Comparison of ENCODE assay signal across 8 cellular contexts in the genomic region with DNA sequence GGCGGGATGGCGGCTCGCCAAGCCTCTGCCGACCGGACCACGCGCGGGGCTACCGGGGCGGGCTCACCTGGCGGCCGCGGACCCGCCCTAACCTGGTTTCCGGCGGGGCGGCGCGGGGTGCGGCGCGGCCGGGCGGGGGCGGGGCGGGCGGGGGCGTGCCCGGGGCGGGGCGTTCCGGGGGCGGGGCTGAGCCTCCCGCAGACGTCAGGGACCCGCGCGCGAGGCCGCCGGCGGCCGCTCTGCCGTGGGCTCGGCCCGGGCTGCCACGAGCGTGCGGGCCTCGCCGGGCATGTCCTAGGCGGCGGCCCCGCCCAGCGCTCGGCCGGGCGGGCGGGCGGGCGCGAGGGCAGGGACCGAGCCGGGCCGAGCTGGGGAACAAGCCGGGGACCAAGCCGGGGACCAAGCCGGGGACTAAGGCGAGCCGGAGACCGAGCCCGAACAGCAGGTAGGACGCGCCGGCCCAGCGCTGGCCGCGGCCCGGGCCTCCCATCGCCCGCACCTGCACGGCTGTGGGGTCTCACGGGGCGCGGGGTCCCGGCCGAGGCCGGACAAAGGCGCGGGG. TPM values are rescaled to one million over a fixed set of nuclear protein-coding genes. Genes with fewer than 3 reads are reported as not detected.
DNase-seq lines count a peak whose midpoint lies in the region; ATAC-seq and TF ChIP-seq lines count a peak whose summit lies in the region.

CEP170B (plus strand) TSS at position 200 of the 562 bp plus-strand sequence. CDS start 3,183 bp downstream, outside the sequence.

- peaks cover 10% of the 10 kb centered on the region for H4K20me1 ChIP-seq in GM23338 (replicated peaks; ENCODE audit: insufficient read depth)

- TF ChIP-seq CTCF in GM23338 (conservative IDR thresholded peaks at IDR 0.05; ENCODE audit: low read depth in 2 of 2) (no peak), MCF 10A (IDR thresholded peaks at IDR 0.05; ENCODE audit: unreplicated experiment) (no peak)

- POLR2A ChIA-PET in MCF 10A (lab: Yijun Ruan, JAX) = interaction anchor here (0.9 to 3.3 kb wide), 11 partner anchors 12 to 436 kb away, joined by 3 to 18 read pairs (median 7); partner anchors contain the start of genes AKT1, CDCA4 and ZBTB42

- H3K4me1 ChIP-seq in GM23338 (ENCODE audit: insufficient read depth) = peaks cover 6% of the 10 kb centered on the region; the same call in 1 of the 2 replicates
- no peaks in the 10 kb centered on the region for H3K4me1 ChIP-seq in iPS-18a (ENCODE audit: control insufficient read depth, low read depth, low read length)
- peaks cover 25% of the 10 kb centered on the region for H3K4me1 ChIP-seq in skeletal muscle satellite cell (ENCODE audit: control insufficient read depth, insufficient read depth, low read length)

- no TSS peak for BruUV-seq in MCF 10A (replicated peaks; lab: Mats Ljungman, UMichigan)

- H3K27ac ChIP-seq in GM23338 (ENCODE audit: low read depth) (peak within 1 kb of the TSS; percentile 96), iPS-18a (ENCODE audit: low read length) (no peak within 1 kb of the TSS)

- H3K27ac Mint-ChIP-seq in GM23338 (peak within 1 kb of the TSS; percentile 77), MCF 10A (ENCODE audit: low read depth, unreplicated experiment) (peak within 1 kb of the TSS; percentile 90)
- H3K27ac Mint-ChIP-seq in T-helper 1 cell treated with Interleukin-12 subunit alpha and Interleukin-12 subunit beta and Interleukin-4 antibody, amounts not matched to agents 30 μg/mL and 1 μg/mL, for 36 hours = peak within 1 kb of the TSS; percentile 31

- DNase-seq in 8988T (peak; percentile 87), GM23338 (ENCODE audit: low spot score) (peak; percentile 57), MCF 10A (ENCODE audit: unreplicated experiment) (peak; percentile 35), NCI-H2107 treated with DMSO at 0.1 percent for 48 hours (lab: John Stamatoyannopoulos, UW; ENCODE audit: unreplicated experiment) (no peak)

- H3K9me3 ChIP-seq in iPS-18a (ENCODE audit: control insufficient read depth, low read depth, low read length) (no peaks in the 10 kb centered on the region), skeletal muscle satellite cell (replicated peaks; ENCODE audit: low read length) (no peaks in the 10 kb centered on the region)

- H3K27me3 ChIP-seq in GM23338 (ENCODE audit: insufficient read depth) (no peaks in the 10 kb centered on the region), iPS-18a (ENCODE audit: control insufficient read depth, insufficient read depth, low read length) (peaks cover 28% of the 10 kb centered on the region), skeletal muscle satellite cell (ENCODE audit: control insufficient read depth, insufficient read depth, low read length) (peaks cover 21% of the 10 kb centered on the region)

- CTCF ChIA-PET in MCF 10A (lab: Yijun Ruan, JAX) = interaction anchor here (1.5 kb wide), 1 partner anchor 39 kb away, joined by 7 read pairs; no protein-coding TSS in a partner anchor

- H3K27me3 Mint-ChIP-seq in GM23338 (ENCODE audit: insufficient read depth, low read depth, poor library complexity) (peaks cover 15% of the 10 kb centered on the region), MCF 10A (ENCODE audit: insufficient read depth, unreplicated experiment) (no peaks in the 10 kb centered on the region)
- H3K27me3 Mint-ChIP-seq in T-helper 1 cell treated with Interleukin-12 subunit alpha and Interleukin-12 subunit beta and Interleukin-4 antibody, amounts not matched to agents 30 μg/mL and 1 μg/mL, for 36 hours (ENCODE audit: low read depth) = peaks cover 17% of the 10 kb centered on the region

- intact Hi-C loops in MCF 10A (cut with micrococcal nuclease) = no loop called here

- H3K4me3 ChIP-seq in GM23338 (peak within 1 kb of the TSS; percentile 90), iPS-18a (ENCODE audit: low read length) (peak within 1 kb of the TSS; percentile 77), skeletal muscle satellite cell (ENCODE audit: low read length) (peak within 1 kb of the TSS; percentile 84)

- peaks cover 6% of the 10 kb centered on the region for H3K9me2 ChIP-seq in GM23338 (ENCODE audit: insufficient read depth)

- peaks cover 8% of the 10 kb centered on the region; the same call in 1 of the 2 replicates for H3F3A ChIP-seq in GM23338 (replicated peaks; ENCODE audit: low read depth)

- peak within 1 kb of the TSS; percentile 59; the same call in 1 of the 2 replicates for H2AFZ ChIP-seq in GM23338

- no peaks in the 10 kb centered on the region for H3K36me3 ChIP-seq in GM23338 (ENCODE audit: insufficient read depth)
- peaks cover 5% of the 10 kb centered on the region for H3K36me3 ChIP-seq in iPS-18a (ENCODE audit: control insufficient read depth, low read depth, low read length)
- peaks cover 13% of the 10 kb centered on the region for H3K36me3 ChIP-seq in skeletal muscle satellite cell (ENCODE audit: insufficient read depth, low read length)

- H3K9ac ChIP-seq in iPS-18a (ENCODE audit: low read length) = peak within 1 kb of the TSS; percentile 79
- peak within 1 kb of the TSS; percentile 93 for H3K9ac ChIP-seq in skeletal muscle satellite cell (ENCODE audit: low read depth, low read length)

- H3K4me1 Mint-ChIP-seq in GM23338 (peaks cover 16% of the 10 kb centered on the region), MCF 10A (ENCODE audit: insufficient read depth, unreplicated experiment) (peaks cover 15% of the 10 kb centered on the region)
- peaks cover 4% of the 10 kb centered on the region for H3K4me1 Mint-ChIP-seq in T-helper 1 cell treated with Interleukin-12 subunit alpha and Interleukin-12 subunit beta and Interleukin-4 antibody, amounts not matched to agents 30 μg/mL and 1 μg/mL, for 36 hours (ENCODE audit: low read depth)

- peaks cover 42% of the 10 kb centered on the region for H3K79me2 ChIP-seq in GM23338 (replicated peaks; ENCODE audit: insufficient read depth)

- no peaks in the 10 kb centered on the region; the same call in 2 of the 3 replicates for H3K36me3 Mint-ChIP-seq in GM23338 (ENCODE audit: low read depth)
- H3K36me3 Mint-ChIP-seq in T-helper 1 cell treated with Interleukin-12 subunit alpha and Interleukin-12 subunit beta and Interleukin-4 antibody, amounts not matched to agents 30 μg/mL and 1 μg/mL, for 36 hours (ENCODE audit: low read depth) = no peaks in the 10 kb centered on the region
- peaks cover 6% of the 10 kb centered on the region for H3K36me3 Mint-ChIP-seq in MCF 10A (ENCODE audit: insufficient read depth, unreplicated experiment)

- peak within 1 kb of the TSS; percentile 97 for H3K4me2 ChIP-seq in GM23338
- peak within 1 kb of the TSS; percentile 83 for H3K4me2 ChIP-seq in skeletal muscle satellite cell (ENCODE audit: low read length)

- H3K9me3 Mint-ChIP-seq in GM23338 (no peaks in the 10 kb centered on the region), MCF 10A (ENCODE audit: unreplicated experiment) (no peaks in the 10 kb centered on the region)
- no peaks in the 10 kb centered on the region for H3K9me3 Mint-ChIP-seq in T-helper 1 cell treated with Interleukin-12 subunit alpha and Interleukin-12 subunit beta and Interleukin-4 antibody, amounts not matched to agents 30 μg/mL and 1 μg/mL, for 36 hours

- H3K4me3 Mint-ChIP-seq in GM23338 (peak within 1 kb of the TSS; percentile 92), MCF 10A (ENCODE audit: unreplicated experiment) (peak within 1 kb of the TSS; percentile 89)
- H3K4me3 Mint-ChIP-seq in T-helper 1 cell treated with Interleukin-12 subunit alpha and Interleukin-12 subunit beta and Interleukin-4 antibody, amounts not matched to agents 30 μg/mL and 1 μg/mL, for 36 hours = peak within 1 kb of the TSS; percentile 57

- ATAC-seq in GM23338 = peak; percentile 33
- ATAC-seq in GM18511 (IDR thresholded peaks at IDR 0.05; ENCODE audit: unreplicated experiment) = no peak

TF ChIP-seq in GM23338, 12 proteins besides CTCF, POLR2A, EP300 and RAD21:
- TF ChIP-seq NANOG (IDR thresholded peaks at IDR 0.05; ENCODE audit: borderline replicate concordance) (no peak), POLR2AphosphoS5 (IDR thresholded peaks at IDR 0.05; ENCODE audit: low read depth) (peak; percentile 25; the same call in 1 of the 2 replicates)

RNA-seq across cellular contexts. Expression of gene CEP170B, which starts in this region (rescaled TPM):
- 31.3 and 37.1 TPM in 2 replicates for total RNA-seq in GM23338 (2014; rRNA removed; shearing (Covaris generic))
- polyA plus RNA-seq in GM23338 (2016; fragmentation: Nextera tagmentation; extraction: Ambion mirVana) = 4.6 and 5.3 TPM in 2 replicates
- 61.8 and 77.4 TPM in 2 replicates for total RNA-seq in MCF 10A (2022)
- total RNA-seq in skeletal muscle satellite cell (2012; rRNA removed) = 20.8 and 22.6 TPM in 2 replicates

Comparison
In these comparisons a context has a peak if more than half of its experiments do, and no peak if none do; other contexts are left out.
1. H3K27ac Mint-ChIP-seq: peak in every context shown above with its lines; median percentile 90 in MCF 10A; 77 in GM23338; 31 in T-helper 1 cell treated with Interleukin-12 subunit alpha and Interleukin-12 subunit beta and Interleukin-4 antibody, amounts not matched to agents 30 μg/mL and 1 μg/mL, for 36 hours.